31 cellular contexts compared by ENCODE assay signal in genomic region chr7:155987681-155988080, GRCh38.
"Had no signal": no experiment of that assay in that cellular context is flagged by ENCODE, and none has a peak within 500 bp of the region (broad histone marks: within the 10 kb centered on the region; RNA-seq: fewer than 3 reads in every experiment).

No MANE protein-coding gene starts in this region.

- H3K4me3 ChIP-seq: prostate gland, smooth muscle cell, thyroid gland, upper lobe of left lung, vagina had no signal

- DNase-seq: activated CD4-positive, alpha-beta T cell treated with anti-CD3 and anti-CD28 coated beads for 36 hours; activated CD4-positive, CD25-positive, alpha-beta regulatory T cell; activated CD8-positive, alpha-beta memory T cell treated with anti-CD3 and anti-CD28 coated beads, Interleukin-2, amount 50 U/mL, for 48 hours; activated T-cell treated with anti-CD3 and anti-CD28 coated beads, Interleukin-2, amount 50 U/mL, for 24 hours; anterior cingulate cortex; dermis blood vessel endothelial cell; effector CD8-positive, alpha-beta T cell; midbrain; retina; stimulated activated CD4-positive, alpha-beta T cell treated with anti-CD3 and anti-CD28 coated beads, Interleukin-1b, Interleukin-23, amount 100 ng/mL, for 48 hours; stimulated activated CD4-positive, alpha-beta T cell treated with anti-CD3 and anti-CD28 coated beads, Interleukin-4, amount 100 ng/mL, for 4 hours; stimulated activated CD8-positive, alpha-beta memory T cell treated with anti-CD3 and anti-CD28 coated beads, Interleukin-4, amount 100 ng/mL, for 48 hours; stimulated activated naive CD8-positive, alpha-beta T cell treated with anti-CD3 and anti-CD28 coated beads, Interleukin-15, amount 100 ng/mL, for 72 hours; substantia nigra; T-helper 1 cell; thyroid gland had no signal

- H3K27ac Mint-ChIP-seq: activated CD4-positive, alpha-beta T cell treated with anti-CD3 and anti-CD28 coated beads for 36 hours; activated naive CD8-positive, alpha-beta T cell; activated T-cell treated with anti-CD3 and anti-CD28 coated beads, Interleukin-2, amount 50 U/mL, for 24 hours; natural killer cell treated with Interleukin-12 subunit alpha and Interleukin-12 subunit beta and Interleukin-15 and Interleukin-18, amount 100 ng/mL, for 72 hours; stimulated activated memory B cell treated with anti-CD40 and anti-IgM and Interleukin-4, amounts not matched to agents 10 μg/mL and 1 μg/mL and 100 μg/mL, for 72 hours; T-helper 2 cell treated with Interferon-gamma antibody and Interleukin-4, amounts not matched to agents 5 μg/mL and 100 μg/mL, for 36 hours had no signal

- H3K27me3 Mint-ChIP-seq: activated naive CD8-positive, alpha-beta T cell; natural killer cell treated with Interleukin-12 subunit alpha and Interleukin-12 subunit beta and Interleukin-15 and Interleukin-18, amount 100 ng/mL, for 72 hours had no signal

- H3K27ac ChIP-seq: epithelial cell of prostate, prostate gland, thyroid gland, upper lobe of left lung, vagina had no signal

- H3K4me3 Mint-ChIP-seq: activated CD4-positive, alpha-beta T cell treated with anti-CD3 and anti-CD28 coated beads for 36 hours; activated naive CD8-positive, alpha-beta T cell; activated T-cell treated with anti-CD3 and anti-CD28 coated beads, Interleukin-2, amount 50 U/mL, for 24 hours; central memory CD8-positive, alpha-beta T cell; natural killer cell treated with Interleukin-12 subunit alpha and Interleukin-12 subunit beta and Interleukin-15 and Interleukin-18, amount 100 ng/mL, for 72 hours; stimulated activated memory B cell treated with anti-CD40 and anti-IgM and Interleukin-4, amounts not matched to agents 10 μg/mL and 1 μg/mL and 100 μg/mL, for 72 hours; stimulated activated naive CD8-positive, alpha-beta T cell treated with anti-CD3 and anti-CD28 coated beads, Interleukin-15, amount 100 ng/mL, for 72 hours; T-helper 2 cell treated with Interferon-gamma antibody and Interleukin-4, amounts not matched to agents 5 μg/mL and 100 μg/mL, for 36 hours had no signal

- H3K9me3 ChIP-seq: prostate gland, thyroid gland, upper lobe of left lung, vagina had no signal

- H3K4me1 ChIP-seq: prostate gland, thyroid gland, upper lobe of left lung, vagina had no signal

- H3K27me3 ChIP-seq: thyroid gland, upper lobe of left lung, vagina had no signal

- FAIRE-seq: bronchial epithelial cell, colon, endometrium, frontal cortex had no signal

- H3K4me1 Mint-ChIP-seq: central memory CD8-positive, alpha-beta T cell; stimulated activated memory B cell treated with anti-CD40 and anti-IgM and Interleukin-4, amounts not matched to agents 10 μg/mL and 1 μg/mL and 100 μg/mL, for 72 hours had no signal

- ATAC-seq: activated CD4-positive, alpha-beta T cell treated with anti-CD3 and anti-CD28 coated beads for 36 hours; natural killer cell treated with Interleukin-12 subunit alpha and Interleukin-12 subunit beta and Interleukin-15 and Interleukin-18, amount 100 ng/mL, for 72 hours; sciatic nerve; stimulated activated memory B cell treated with anti-CD40 and anti-IgM and Interleukin-4, amounts not matched to agents 10 μg/mL and 1 μg/mL and 100 μg/mL, for 72 hours; stimulated activated naive CD8-positive, alpha-beta T cell treated with anti-CD3 and anti-CD28 coated beads, Interleukin-15, amount 100 ng/mL, for 72 hours had no signal

- H3K36me3 ChIP-seq: prostate gland, thyroid gland, upper lobe of left lung, vagina had no signal

- H3K36me3 Mint-ChIP-seq: activated naive CD8-positive, alpha-beta T cell; natural killer cell treated with Interleukin-12 subunit alpha and Interleukin-12 subunit beta and Interleukin-15 and Interleukin-18, amount 100 ng/mL, for 72 hours had no signal
